ENCODE assay signal across 7 cellular contexts in the genomic region with DNA sequence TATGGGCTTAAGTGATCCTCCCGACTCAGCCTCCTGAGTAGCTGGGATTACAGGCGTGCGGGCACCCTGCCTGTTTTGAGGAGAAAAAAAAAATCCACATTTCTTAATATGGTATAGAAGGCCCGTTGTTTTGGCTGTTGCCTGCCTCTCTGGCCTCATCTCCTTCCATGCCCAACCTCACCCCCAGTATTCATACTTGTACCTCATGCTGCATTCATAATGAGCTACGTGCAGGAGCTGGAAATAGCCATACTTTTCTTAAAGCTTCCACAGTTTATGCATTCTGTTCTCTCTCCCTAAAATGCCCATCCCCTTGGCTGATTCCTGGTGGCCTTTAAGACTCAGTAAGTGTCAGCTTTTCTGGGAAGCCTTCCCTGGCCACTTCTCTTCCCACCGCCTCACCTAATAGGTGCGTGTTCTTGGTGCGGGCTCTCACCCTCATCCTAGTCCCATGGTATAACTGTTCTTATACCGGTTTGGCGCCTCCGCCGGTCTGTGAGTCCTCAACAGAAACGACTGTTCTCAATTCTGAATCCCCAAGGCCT. TPM values are rescaled to one million over a fixed set of nuclear protein-coding genes. Genes with fewer than 3 reads are reported as not detected.
DNase-seq lines count a peak whose midpoint lies in the region; ATAC-seq and TF ChIP-seq lines count a peak whose summit lies in the region.

No MANE protein-coding gene starts in this region.

- peaks cover 16% of the 10 kb centered on the region; the same call in 1 of the 2 replicates for H4K20me1 ChIP-seq in GM23248 (ENCODE audit: insufficient read depth)

- CTCF ChIA-PET in RWPE1 (lab: Yijun Ruan, JAX), result interaction anchor here (0.5 to 0.6 kb wide), 3 partner anchors 45 to 68 kb away, joined by 4 to 5 read pairs (median 4); no protein-coding TSS in a partner anchor

- H3K79me2 ChIP-seq in GM23248 (ENCODE audit: insufficient read depth), result peaks cover 37% of the 10 kb centered on the region

- peak; percentile 66 for TF ChIP-seq EP300 in gastroesophageal sphincter (IDR thresholded peaks at IDR 0.05)

- no peaks in the 10 kb centered on the region for H3K9me2 ChIP-seq in GM23248 (ENCODE audit: insufficient read depth)

- peak overlapping the region; percentile 98 for H3K4me3 ChIP-seq in GM23248
- H3K4me3 ChIP-seq in gastroesophageal sphincter, result peak overlapping the region; percentile 79 to 81
- peak overlapping the region; percentile 86 for H3K4me3 ChIP-seq in skeletal muscle satellite cell (ENCODE audit: low read length)

- H3K9me3 ChIP-seq in GM23248 (ENCODE audit: low read depth) (no peaks in the 10 kb centered on the region), gastroesophageal sphincter (no peaks in the 10 kb centered on the region), skeletal muscle satellite cell (replicated peaks; ENCODE audit: low read length) (no peaks in the 10 kb centered on the region)

- H3K36me3 ChIP-seq in GM23248 (ENCODE audit: low read depth), result peaks cover 19% of the 10 kb centered on the region
- H3K36me3 ChIP-seq in gastroesophageal sphincter, result peaks cover 0 to 29% of the 10 kb centered on the region in 2 donors
- H3K36me3 ChIP-seq in skeletal muscle satellite cell (ENCODE audit: insufficient read depth, low read length), result peaks cover 38% of the 10 kb centered on the region

- peaks cover 42% of the 10 kb centered on the region for H3K4me1 ChIP-seq in GM23248 (ENCODE audit: insufficient read depth)
- H3K4me1 ChIP-seq in gastroesophageal sphincter, result peaks cover 4 to 63% (median 15%) of the 10 kb centered on the region in 3 donors
- H3K4me1 ChIP-seq in skeletal muscle satellite cell (ENCODE audit: control insufficient read depth, insufficient read depth, low read length), result peaks cover 37% of the 10 kb centered on the region

- TF ChIP-seq CTCF in RWPE1 (conservative IDR thresholded peaks at IDR 0.05; ENCODE audit: low read depth) (no peak), gastroesophageal sphincter (IDR thresholded peaks at IDR 0.05) (no peak)

- POLR2A ChIA-PET in RWPE1 (lab: Yijun Ruan, JAX; ENCODE audit: low non-redundant PET), result no interaction called here

- H3F3A ChIP-seq in GM23248 (ENCODE audit: insufficient read depth), result peaks cover 72% of the 10 kb centered on the region

- H3K27ac ChIP-seq in GM23248 (peak overlapping the region; percentile 89), RWPE1 (peak overlapping the region; percentile 93), gastroesophageal sphincter (peak overlapping the region; percentile 96 to 99 (median 98))

- in situ Hi-C loops in GM23248 (cut with MboI), result no loop called here

- TF ChIP-seq POLR2A in gastroesophageal sphincter (IDR thresholded peaks at IDR 0.05), result peak in 1 of 2 donors; percentile 36

- H3K9ac ChIP-seq in GM23248, result peak overlapping the region; percentile 94
- peak overlapping the region; percentile 93 for H3K9ac ChIP-seq in skeletal muscle satellite cell (ENCODE audit: low read depth, low read length)

- DNase-seq in GM23248 (peak; percentile 33), RWPE1 (ENCODE audit: low spot score) (no peak), NCI-H446 treated with DMSO at 0.1 percent for 48 hours (lab: John Stamatoyannopoulos, UW) (no peak)

- WGBS in GM23248 (ENCODE audit: low coverage in 1 of 2, low lambda C conversion rate in 2 of 2, missing lambda C conversion rate in 2 of 2), 2 experiments, result 81 to 84% methylated on average over 13 of the region's 13 CpGs
- 27 to 32% methylated on average over 11 to 13 of the region's 13 CpGs for WGBS in gastroesophageal sphincter (ENCODE audit: low coverage in 1 of 2), 2 donors

- ATAC-seq in gastroesophageal sphincter (peak; percentile 56), GM21737 (IDR thresholded peaks at IDR 0.05; ENCODE audit: unreplicated experiment) (no peak), GM21526 (IDR thresholded peaks at IDR 0.05; ENCODE audit: low FRiP score, unreplicated experiment) (no peak)

- H3K27me3 ChIP-seq in GM23248 (replicated peaks; ENCODE audit: insufficient read depth), result no peaks in the 10 kb centered on the region
- no peaks in the 10 kb centered on the region for H3K27me3 ChIP-seq in gastroesophageal sphincter
- no peaks in the 10 kb centered on the region for H3K27me3 ChIP-seq in skeletal muscle satellite cell (ENCODE audit: control insufficient read depth, insufficient read depth, low read length)

- H2AFZ ChIP-seq in GM23248, result no peak overlapping the region

- H3K4me2 ChIP-seq in GM23248 (ENCODE audit: unreplicated experiment) (peak overlapping the region; percentile 89), skeletal muscle satellite cell (ENCODE audit: low read length) (peak overlapping the region; percentile 97)

RNA-seq across cellular contexts. Expression of a gene that starts 2.1 kb away (rescaled TPM):
- 1,596 and 1,625 TPM in 2 replicates for total RNA-seq in GM23248 (2014; rRNA removed; shearing (Covaris generic))
- polyA plus RNA-seq in GM23248 (2016; fragmentation: Nextera tagmentation; extraction: Ambion mirVana), result 3,527 and 3,584 TPM in 2 replicates
- total RNA-seq in gastroesophageal sphincter, result over 10,000 TPM in 3 of 4 donors, 1,000 to 10,000 TPM in 1; 7,572 to 13,568 (median 12,084) TPM
- total RNA-seq in skeletal muscle satellite cell (2012; rRNA removed), result 601 and 847 TPM in 2 replicates

RNA-seq across cellular contexts. Expression of a gene that starts 18.1 kb away (rescaled TPM):
- 3.4 and 4.3 TPM in 2 replicates for total RNA-seq in GM23248 (2014; rRNA removed; shearing (Covaris generic))
- polyA plus RNA-seq in GM23248 (2016; fragmentation: Nextera tagmentation; extraction: Ambion mirVana), result 2.3 and 2.7 TPM in 2 replicates
- total RNA-seq in gastroesophageal sphincter, result 1 to 10 TPM in 1 of 4 donors, not detected in 3; 3.9 TPM
- total RNA-seq in skeletal muscle satellite cell (2012; rRNA removed), result 3.0 and 6.1 TPM in 2 replicates

RNA-seq across cellular contexts. Expression of a gene that starts 26.8 kb away (rescaled TPM):
- 0.13 and 2.1 TPM in 2 replicates for total RNA-seq in GM23248 (2014; rRNA removed; shearing (Covaris generic))
- polyA plus RNA-seq in GM23248 (2016; fragmentation: Nextera tagmentation; extraction: Ambion mirVana), result 1.6 and 1.8 TPM in 2 replicates
- 1 to 10 TPM in 2 of 4 donors, under 1 TPM in 2; 0.52 to 2.2 (median 0.81) TPM for total RNA-seq in gastroesophageal sphincter
- total RNA-seq in skeletal muscle satellite cell (2012; rRNA removed), result 1.8 and 3.7 TPM in 2 replicates

RNA-seq across cellular contexts. Expression of a gene that starts 33.7 kb away (rescaled TPM):
- total RNA-seq in GM23248 (2014; rRNA removed; shearing (Covaris generic)), result 20.5 and 28.6 TPM in 2 replicates
- polyA plus RNA-seq in GM23248 (2016; fragmentation: Nextera tagmentation; extraction: Ambion mirVana), result 52.8 and 55.7 TPM in 2 replicates
- 10 to 100 TPM; 61.9 to 94.2 (median 87.0) TPM for total RNA-seq in gastroesophageal sphincter
- 10.9 and 16.6 TPM in 2 replicates for total RNA-seq in skeletal muscle satellite cell (2012; rRNA removed)

RNA-seq across cellular contexts. Expression of a gene that starts 34.0 kb away (rescaled TPM):
- total RNA-seq in GM23248 (2014; rRNA removed; shearing (Covaris generic)), result 14,230 and 20,944 TPM in 2 replicates
- not detected in 2 replicates for polyA plus RNA-seq in GM23248 (2016; fragmentation: Nextera tagmentation; extraction: Ambion mirVana)
- 1,000 to 10,000 TPM; 1,650 to 4,855 (median 3,807) TPM for total RNA-seq in gastroesophageal sphincter
- total RNA-seq in skeletal muscle satellite cell (2012; rRNA removed), result 116,564 and 213,110 TPM in 2 replicates
